In the genomic region with DNA sequence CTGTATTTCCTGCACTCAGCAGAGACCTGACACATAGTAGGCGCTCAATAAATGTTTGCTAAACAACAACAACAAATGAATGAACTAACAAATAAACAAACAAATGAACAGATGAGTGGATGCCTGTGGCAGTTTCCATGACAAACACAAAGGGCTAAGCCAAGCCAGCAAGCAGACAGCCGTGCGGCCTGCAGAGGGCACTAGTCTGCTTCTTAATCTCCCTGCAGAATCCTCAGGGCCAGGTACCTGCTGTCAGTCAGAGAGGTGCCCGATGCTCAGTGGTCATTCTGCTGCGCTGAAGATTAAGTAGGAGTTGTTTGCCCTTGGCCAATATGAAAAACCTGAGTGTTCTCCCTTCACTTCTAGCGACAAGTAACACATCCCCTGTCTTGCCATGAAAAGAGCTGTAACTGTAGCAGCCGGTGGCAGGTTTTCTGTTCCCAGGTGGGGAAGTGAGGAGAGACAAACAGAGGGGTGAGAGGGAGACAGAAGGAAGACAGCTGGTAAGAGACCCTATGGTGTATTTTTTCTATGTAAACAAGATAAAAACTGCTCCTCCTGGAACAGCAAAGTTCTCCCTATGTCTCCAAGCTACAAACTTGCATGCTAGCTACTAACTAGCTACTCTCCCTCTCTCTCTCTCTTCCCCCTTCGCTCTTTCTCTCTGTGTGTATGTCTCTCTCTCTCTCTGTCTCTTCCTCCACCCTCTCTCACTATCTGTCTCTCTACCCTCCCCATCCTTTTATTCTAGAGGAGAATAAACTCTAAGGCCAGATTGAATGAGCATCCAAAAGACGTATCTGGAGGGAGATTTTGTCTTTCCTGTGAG, we compare ENCODE assay signal across 9 cellular contexts. TPM values are rescaled to one million over a fixed set of nuclear protein-coding genes. Genes with fewer than 3 reads are reported as not detected.
DNase-seq lines count a peak whose midpoint lies in the region.
"Had no signal": no experiment of that assay in that cellular context is flagged by ENCODE, and none has a peak within 500 bp of the region (broad histone marks: within the 10 kb centered on the region; RNA-seq: fewer than 3 reads in every experiment).

A gene (plus strand): TSS at position 779 of the 829 bp plus-strand sequence. CDS start 112 bp downstream, outside the sequence.

- no peak within 1 kb of the TSS for H2BK15ac ChIP-seq in mesendoderm (replicated peaks; ENCODE audit: low read depth)

- H3K9me2 ChIP-seq in GM23248 (ENCODE audit: insufficient read depth) = no peaks in the 10 kb centered on the region

- H3K23ac ChIP-seq in mesendoderm (ENCODE audit: low read length) = no peak within 1 kb of the TSS

- H3K36me3 ChIP-seq in GM23248 (ENCODE audit: low read depth) (no peaks in the 10 kb centered on the region), mesendoderm (ENCODE audit: control insufficient read depth, insufficient read depth, low read length) (no peaks in the 10 kb centered on the region)

- no peak within 1 kb of the TSS for H3K18ac ChIP-seq in mesendoderm (ENCODE audit: low read length)

- H3K4ac ChIP-seq in mesendoderm (ENCODE audit: low read depth, low read length) = no peak within 1 kb of the TSS

- in situ Hi-C loops in GM23248 (cut with MboI) = no loop called here

- no peak within 1 kb of the TSS for H4K5ac ChIP-seq in mesendoderm (ENCODE audit: low read length)

- DNase-seq in ELF-1 (ENCODE audit: low read depth, low spot score) = peak; percentile 70
- peak; percentile 71 for DNase-seq in GM23248
- DNase-seq in NCI-H1092 (lab: John Stamatoyannopoulos, UW) = peak; percentile 16
- DNase-seq in UCSD-AML1 (lab: John Stamatoyannopoulos, UW; ENCODE audit: unreplicated experiment) = peak; percentile 25
- DNase-seq in cerebellum (ENCODE audit: low spot score) = peak; percentile 3
- DNase-seq in mesendoderm = peak; percentile 75
- DNase-seq in superior temporal gyrus (ENCODE audit: extremely low spot score) = peak; percentile 71
- no peak for DNase-seq in GOT3 (lab: John Stamatoyannopoulos, UW)

- H3K9ac ChIP-seq in GM23248 (no peak within 1 kb of the TSS), mesendoderm (ENCODE audit: low read length) (no peak within 1 kb of the TSS)

- H3K79me1 ChIP-seq in mesendoderm (ENCODE audit: low read length) = no peaks in the 10 kb centered on the region

- H3K79me2 ChIP-seq in GM23248 (ENCODE audit: insufficient read depth) = no peaks in the 10 kb centered on the region
- no peaks in the 10 kb centered on the region for H3K79me2 ChIP-seq in mesendoderm (ENCODE audit: control insufficient read depth, insufficient read depth, low read length)

- H4K20me1 ChIP-seq in GM23248 (ENCODE audit: insufficient read depth) = no peaks in the 10 kb centered on the region

- H3K4me1 ChIP-seq in GM23248 (ENCODE audit: insufficient read depth) (no peaks in the 10 kb centered on the region), mesendoderm (ENCODE audit: control insufficient read depth, low read depth, low read length) (no peaks in the 10 kb centered on the region)

- H3F3A ChIP-seq in GM23248 (ENCODE audit: insufficient read depth) = no peaks in the 10 kb centered on the region

- no peak within 1 kb of the TSS for H3K56ac ChIP-seq in mesendoderm (ENCODE audit: low read length)

- no peak within 1 kb of the TSS for H2BK5ac ChIP-seq in mesendoderm (ENCODE audit: low read length)

- no peak within 1 kb of the TSS for H4K8ac ChIP-seq in mesendoderm (ENCODE audit: low read depth, low read length)

- no peak within 1 kb of the TSS for H2AK5ac ChIP-seq in mesendoderm (ENCODE audit: low read length)

- H3K4me2 ChIP-seq in GM23248 (ENCODE audit: unreplicated experiment) = no peak within 1 kb of the TSS
- H3K4me2 ChIP-seq in mesendoderm (ENCODE audit: low read length) = no peak within 1 kb of the TSS

- no peaks in the 10 kb centered on the region for H3K9me3 ChIP-seq in GM23248 (ENCODE audit: low read depth)

- WGBS in GM23248 (ENCODE audit: low coverage in 1 of 2, low lambda C conversion rate in 2 of 2, missing lambda C conversion rate in 2 of 2), 2 experiments = 13 to 19% methylated on average over 9 of the region's 9 CpGs
- WGBS in mesendoderm (ENCODE audit: extremely low coverage, insufficient coverage, low lambda C conversion rate) = no CpG with 5 or more reads among the region's 9 CpGs

- H2AFZ ChIP-seq in GM23248 = no peak within 1 kb of the TSS

- H3K27ac ChIP-seq in GM23248 = no peak within 1 kb of the TSS
- no peak within 1 kb of the TSS for H3K27ac ChIP-seq in mesendoderm (ENCODE audit: low read depth, low read length)

- H3K4me3 ChIP-seq in GM23248 (no peak within 1 kb of the TSS), mesendoderm (ENCODE audit: low read length) (no peak within 1 kb of the TSS)

- H3K27me3 ChIP-seq in GM23248 (replicated peaks; ENCODE audit: insufficient read depth) (peaks cover 21% of the 10 kb centered on the region), mesendoderm (ENCODE audit: insufficient read depth, low read length, poor library complexity) (no peaks in the 10 kb centered on the region)

- no peak within 1 kb of the TSS for H2BK120ac ChIP-seq in mesendoderm (ENCODE audit: low read depth, low read length)

RNA-seq across cellular contexts. Expression of the gene that starts here (rescaled TPM):
- not detected in 2 replicates for total RNA-seq in GM23248 (2014; rRNA removed; shearing (Covaris generic))
- polyA plus RNA-seq in GM23248 (2016; fragmentation: Nextera tagmentation; extraction: Ambion mirVana) = not detected in 2 replicates
- not detected for total RNA-seq in cerebellum
- not detected for polyA plus RNA-seq in mesendoderm (2013, experiment 1 of 2)
- polyA plus RNA-seq in mesendoderm (2013, experiment 2 of 2) = not detected
- total RNA-seq: activated CD8-positive, alpha-beta memory T cell treated with anti-CD3 and anti-CD28 coated beads for 36 hours had no signal

Comparison
In these comparisons a context has a peak if more than half of its experiments do, and no peak if none do; other contexts are left out.
1. Peak in DNase-seq in GM23248; RNA of the gene not detected or under 1 TPM.
2. Peak in DNase-seq in cerebellum; RNA of the gene not detected or under 1 TPM.